1 cellular context compared by ENCODE assay signal in the genomic region with DNA sequence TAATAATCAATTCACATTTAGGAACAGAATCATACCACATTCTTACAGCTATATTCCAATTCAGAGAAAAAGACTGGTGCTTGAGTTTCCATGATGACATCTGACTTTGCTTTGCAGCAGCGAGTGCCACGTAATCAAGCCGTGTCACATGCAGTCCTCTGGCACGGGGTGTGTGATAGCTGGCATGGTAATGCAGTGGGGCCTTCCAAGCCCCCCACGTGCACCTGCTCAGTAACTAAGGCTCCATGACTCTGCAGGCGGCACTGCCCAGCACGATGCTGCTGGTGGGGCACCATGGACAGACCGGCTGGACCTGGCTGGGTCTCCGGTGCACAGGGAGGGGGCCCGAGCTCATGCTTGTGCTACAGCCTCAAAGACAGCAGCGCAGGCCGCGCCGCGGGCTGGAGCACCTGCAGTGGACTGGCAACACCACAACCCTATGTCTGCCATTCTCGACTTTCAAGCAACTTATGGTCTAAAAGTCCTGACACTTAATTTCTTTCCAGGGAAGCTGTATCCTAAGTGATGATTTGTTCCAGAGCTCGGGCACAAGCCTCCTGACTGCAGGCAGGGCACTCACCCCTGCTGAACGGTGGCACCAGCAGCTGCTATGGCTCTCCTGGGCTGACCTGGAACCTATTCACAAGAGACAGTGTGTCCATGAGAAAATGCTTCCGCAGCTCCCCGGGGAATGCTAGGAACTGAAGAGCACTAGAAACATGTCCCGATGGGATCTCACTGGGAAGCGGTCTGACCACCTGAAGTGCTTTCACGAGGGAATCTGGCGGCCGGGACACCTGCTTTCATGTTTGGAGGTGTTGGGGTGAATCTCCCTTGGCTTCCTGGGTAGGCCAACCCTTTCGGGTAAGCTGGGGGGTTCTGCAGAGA.
TF ChIP-seq lines count a peak whose summit lies in the region.

No MANE protein-coding gene starts in this region.

TF ChIP-seq in GM12878, 131 proteins besides CTCF, POLR2A, EP300 and RAD21 (continued from another document):
- no peak for TF ChIP-seq CUX1 (IDR thresholded peaks at IDR 0.05; ENCODE audit: insufficient replicate concordance, low read depth, low read length)
TF ChIP-seq in GM12878: peak in this region for 0.
